Comparison of ENCODE assay signal across 8 cellular contexts in genomic region chr2:232502901-232503791, GRCh38. TPM values are rescaled to one million over a fixed set of nuclear protein-coding genes. Genes with fewer than 3 reads are reported as not detected.
DNase-seq lines count a peak whose midpoint lies in the region; ATAC-seq and TF ChIP-seq lines count a peak whose summit lies in the region.

No MANE protein-coding gene starts in this region.

- ATAC-seq in lower lobe of right lung (peak; percentile 35 to 67), HG02642 (IDR thresholded peaks at IDR 0.05; ENCODE audit: poor library complexity, unreplicated experiment) (no peak), GM19467 (IDR thresholded peaks at IDR 0.05; ENCODE audit: unreplicated experiment) (no peak), HG03025 (IDR thresholded peaks at IDR 0.05; ENCODE audit: low FRiP score, unreplicated experiment) (no peak)

- H3K27ac Mint-ChIP-seq in T-helper 2 cell treated with Interferon-gamma antibody and Interleukin-4, amounts not matched to agents 5 μg/mL and 100 μg/mL, for 36 hours: no peak overlapping the region

- H3K4me1 Mint-ChIP-seq in T-helper 2 cell treated with Interferon-gamma antibody and Interleukin-4, amounts not matched to agents 5 μg/mL and 100 μg/mL, for 36 hours (ENCODE audit: low read depth): peaks cover 2% of the 10 kb centered on the region

- H3K27me3 Mint-ChIP-seq in T-helper 2 cell treated with Interferon-gamma antibody and Interleukin-4, amounts not matched to agents 5 μg/mL and 100 μg/mL, for 36 hours (ENCODE audit: low read depth): peaks cover 44% of the 10 kb centered on the region

- no peak overlapping the region for H3K4me3 Mint-ChIP-seq in T-helper 2 cell treated with Interferon-gamma antibody and Interleukin-4, amounts not matched to agents 5 μg/mL and 100 μg/mL, for 36 hours

- H3K9me3 Mint-ChIP-seq in T-helper 2 cell treated with Interferon-gamma antibody and Interleukin-4, amounts not matched to agents 5 μg/mL and 100 μg/mL, for 36 hours: no peaks in the 10 kb centered on the region

- H3K4me3 ChIP-seq in choroid plexus epithelial cell (ENCODE audit: low read depth, low read length): no peak overlapping the region
- H3K4me3 ChIP-seq in lower lobe of right lung: peak overlapping the region; percentile 47

- intact Hi-C loops in lower lobe of right lung (cut with DNase I): no loop called here

- H3K36me3 Mint-ChIP-seq in T-helper 2 cell treated with Interferon-gamma antibody and Interleukin-4, amounts not matched to agents 5 μg/mL and 100 μg/mL, for 36 hours (ENCODE audit: low read depth): no peaks in the 10 kb centered on the region

- no peaks in the 10 kb centered on the region for H3K36me3 ChIP-seq in lower lobe of right lung

- H3K27ac ChIP-seq in lower lobe of right lung: no peak overlapping the region

- DNase-seq in ELF-1 (ENCODE audit: low read depth, low spot score) (peak; percentile 64), choroid plexus epithelial cell (ENCODE audit: low read depth) (peak; percentile 14), lower lobe of right lung (no peak)
- DNase-seq in T-helper 2 cell treated with Interferon-gamma antibody and Interleukin-4, amounts not matched to agents 5 μg/mL and 100 μg/mL, for 36 hours (ENCODE audit: low spot score): peak; percentile 54
- peak; percentile 58 for DNase-seq in stimulated activated CD8-positive, alpha-beta memory T cell treated with anti-CD3 and anti-CD28 coated beads, Interleukin-4, amount 100 ng/mL, for 48 hours

- peaks cover 57% of the 10 kb centered on the region for H3K27me3 ChIP-seq in lower lobe of right lung (ENCODE audit: low read depth)

- H3K4me1 ChIP-seq in lower lobe of right lung: peaks cover 11% of the 10 kb centered on the region

- no peaks in the 10 kb centered on the region for H3K9me3 ChIP-seq in lower lobe of right lung

- TF ChIP-seq CTCF in choroid plexus epithelial cell (conservative IDR thresholded peaks at IDR 0.05; ENCODE audit: low read depth, low read length) (no peak), lower lobe of right lung (IDR thresholded peaks at IDR 0.05) (no peak)

RNA-seq across cellular contexts. Expression of gene ECEL1, which starts 15.5 kb away (rescaled TPM):
- total RNA-seq in lower lobe of right lung: 1.0 TPM

RNA-seq across cellular contexts. Expression of gene PRSS56, which starts 17.0 kb away (rescaled TPM):
- total RNA-seq in lower lobe of right lung: not detected

RNA-seq across cellular contexts. Expression of gene CHRND, which starts 22.8 kb away (rescaled TPM):
- not detected for total RNA-seq in lower lobe of right lung

RNA-seq across cellular contexts. Expression of gene CHRNG, which starts 36.3 kb away (rescaled TPM):
- total RNA-seq in lower lobe of right lung: not detected

RNA-seq across cellular contexts. Expression of gene ALPI, which starts 47.2 kb away (rescaled TPM):
- not detected for total RNA-seq in lower lobe of right lung

Comparison
In these comparisons a context has a peak if more than half of its experiments do, and no peak if none do; other contexts are left out.
1. ATAC-seq: peak in lower lobe of right lung (2 of 2); none in HG02642 (single experiment), GM19467 (single experiment) and HG03025 (single experiment).